In the genomic region with DNA sequence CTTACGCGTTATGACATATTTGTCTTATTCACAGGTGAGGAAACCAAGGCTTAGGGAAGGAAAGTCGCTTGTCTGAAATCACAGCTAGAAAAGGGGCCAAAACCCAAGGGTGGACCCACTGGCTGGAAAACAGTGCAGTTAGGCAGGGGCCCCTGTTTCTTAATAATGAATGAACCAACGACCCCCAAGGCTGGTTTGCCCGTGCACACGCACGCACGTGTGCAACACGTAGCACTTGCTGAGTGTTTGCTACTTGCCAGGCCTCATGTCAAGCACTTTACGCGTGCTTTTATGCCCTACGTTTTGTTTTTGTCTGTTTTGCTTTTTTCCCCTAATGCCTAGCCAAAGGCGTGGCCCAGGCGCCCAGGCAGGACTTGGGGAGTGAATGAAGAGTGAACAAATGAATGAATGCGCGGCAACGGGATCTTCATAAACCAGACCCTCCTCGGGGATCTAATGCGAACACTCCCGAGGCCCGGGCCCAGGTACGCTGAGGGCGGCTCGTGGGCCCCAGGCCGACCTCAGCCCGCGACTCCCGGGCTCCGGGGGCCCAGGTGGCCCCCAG, we compare ENCODE assay signal across 1 cellular context.
A peak's percentile ranks its signal among the peaks of the same experiment; 100 is the strongest.
TF ChIP-seq lines count a peak whose summit lies in the region.

No MANE protein-coding gene starts in this region.

TF ChIP-seq in K562, 482 proteins besides CTCF, POLR2A, EP300 and RAD21 (continued from another document and continues in another):
- TF ChIP-seq, protein P1, sequence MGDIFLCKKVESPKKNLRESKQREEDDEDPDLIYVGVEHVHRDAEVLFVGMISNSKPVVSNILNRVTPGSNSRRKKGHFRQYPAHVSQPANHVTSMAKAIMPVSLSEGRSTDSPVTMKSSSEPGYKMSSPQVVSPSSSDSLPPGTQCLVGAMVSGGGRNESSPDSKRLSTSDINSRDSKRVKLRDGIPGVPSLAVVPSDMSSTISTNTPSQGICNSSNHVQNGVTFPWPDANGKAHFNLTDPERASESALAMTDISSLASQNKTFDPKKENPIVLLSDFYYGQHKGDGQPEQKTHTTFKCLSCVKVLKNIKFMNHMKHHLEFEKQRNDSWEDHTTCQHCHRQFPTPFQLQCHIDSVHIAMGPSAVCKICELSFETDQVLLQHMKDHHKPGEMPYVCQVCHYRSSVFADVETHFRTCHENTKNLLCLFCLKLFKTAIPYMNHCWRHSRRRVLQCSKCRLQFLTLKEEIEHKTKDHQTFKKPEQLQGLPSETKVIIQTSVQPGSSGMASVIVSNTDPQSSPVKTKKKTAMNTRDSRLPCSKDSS (IDR thresholded peaks at IDR 0.05; ENCODE audit: low read depth, partially characterized antibody) = no peak
- TF ChIP-seq TFAM (CRISPR knock-in tag; conservative IDR thresholded peaks at IDR 0.05) (no peak), RBM14 (IDR thresholded peaks at IDR 0.05; ENCODE audit: borderline replicate concordance, insufficient read depth, low read depth, low read length) (no peak), BACH1 (tag; IDR thresholded peaks at IDR 0.05) (no peak), ZNF75A (CRISPR knock-in tag; IDR thresholded peaks at IDR 0.05) (no peak), LEF1 (IDR thresholded peaks at IDR 0.05) (no peak), ZNF224 (CRISPR knock-in tag; IDR thresholded peaks at IDR 0.05) (peak; percentile 79; the same call in 1 of the 2 replicates), ZNF76 (CRISPR knock-in tag; IDR thresholded peaks at IDR 0.05; ENCODE audit: borderline replicate concordance) (no peak), ETV1 (tag; conservative IDR thresholded peaks at IDR 0.05; ENCODE audit: low read depth) (no peak), HNRNPUL1 (IDR thresholded peaks at IDR 0.05; ENCODE audit: low read length) (no peak), KLF6 (CRISPR knock-in tag; IDR thresholded peaks at IDR 0.05; ENCODE audit: borderline replicate concordance) (no peak), PHF21A (IDR thresholded peaks at IDR 0.05; ENCODE audit: borderline replicate concordance, low read depth) (0 out of 2 replicates have a peak, but pooled peaks have one; percentile 53), WHSC1 (IDR thresholded peaks at IDR 0.05; ENCODE audit: low read length) (no peak), ZNF764 (CRISPR knock-in tag; IDR thresholded peaks at IDR 0.05; ENCODE audit: low read depth) (no peak), ZNF695 (CRISPR knock-in tag; IDR thresholded peaks at IDR 0.05) (no peak), SMAD4 (CRISPR knock-in tag; conservative IDR thresholded peaks at IDR 0.05) (0 out of 2 replicates have a peak, but pooled peaks have one; percentile 26), CBX3 (IDR thresholded peaks at IDR 0.05; ENCODE audit: borderline replicate concordance in 1 of 2, low read length in 2 of 2) (0 out of 3 replicates have a peak, but pooled peaks of 1 of the 2 experiments have one; percentile 12), FOXA1 (IDR thresholded peaks at IDR 0.05; ENCODE audit: borderline replicate concordance) (no peak), HDAC3 (IDR thresholded peaks at IDR 0.05; ENCODE audit: borderline replicate concordance, partially characterized antibody) (no peak), ZNF263 (CRISPR knock-in tag; IDR thresholded peaks at IDR 0.05; ENCODE audit: borderline replicate concordance) (peak; percentile 19; the same call in 1 of the 2 replicates), ZNF12 (CRISPR knock-in tag; IDR thresholded peaks at IDR 0.05) (no peak), MTA3 (IDR thresholded peaks at IDR 0.05; ENCODE audit: borderline replicate concordance) (no peak; the same call in 1 of the 2 replicates), KAT7 (CRISPR knock-in tag; IDR thresholded peaks at IDR 0.05; ENCODE audit: borderline replicate concordance) (peak; percentile 78; the same call in 1 of the 2 replicates), STAG1 (CRISPR knock-in tag; IDR thresholded peaks at IDR 0.05; ENCODE audit: borderline replicate concordance) (no peak), CREBBP (IDR thresholded peaks at IDR 0.05; ENCODE audit: low read depth, low read length) (no peak), ZNF408 (CRISPR knock-in tag; IDR thresholded peaks at IDR 0.05; ENCODE audit: low read depth) (no peak), CSDE1 (IDR thresholded peaks at IDR 0.05) (no peak), NFYB (IDR thresholded peaks at IDR 0.05; ENCODE audit: extremely low read depth, insufficient read length) (no peak), NR3C1 (CRISPR knock-in tag; IDR thresholded peaks at IDR 0.05) (no peak)
- TF ChIP-seq, protein P2, sequence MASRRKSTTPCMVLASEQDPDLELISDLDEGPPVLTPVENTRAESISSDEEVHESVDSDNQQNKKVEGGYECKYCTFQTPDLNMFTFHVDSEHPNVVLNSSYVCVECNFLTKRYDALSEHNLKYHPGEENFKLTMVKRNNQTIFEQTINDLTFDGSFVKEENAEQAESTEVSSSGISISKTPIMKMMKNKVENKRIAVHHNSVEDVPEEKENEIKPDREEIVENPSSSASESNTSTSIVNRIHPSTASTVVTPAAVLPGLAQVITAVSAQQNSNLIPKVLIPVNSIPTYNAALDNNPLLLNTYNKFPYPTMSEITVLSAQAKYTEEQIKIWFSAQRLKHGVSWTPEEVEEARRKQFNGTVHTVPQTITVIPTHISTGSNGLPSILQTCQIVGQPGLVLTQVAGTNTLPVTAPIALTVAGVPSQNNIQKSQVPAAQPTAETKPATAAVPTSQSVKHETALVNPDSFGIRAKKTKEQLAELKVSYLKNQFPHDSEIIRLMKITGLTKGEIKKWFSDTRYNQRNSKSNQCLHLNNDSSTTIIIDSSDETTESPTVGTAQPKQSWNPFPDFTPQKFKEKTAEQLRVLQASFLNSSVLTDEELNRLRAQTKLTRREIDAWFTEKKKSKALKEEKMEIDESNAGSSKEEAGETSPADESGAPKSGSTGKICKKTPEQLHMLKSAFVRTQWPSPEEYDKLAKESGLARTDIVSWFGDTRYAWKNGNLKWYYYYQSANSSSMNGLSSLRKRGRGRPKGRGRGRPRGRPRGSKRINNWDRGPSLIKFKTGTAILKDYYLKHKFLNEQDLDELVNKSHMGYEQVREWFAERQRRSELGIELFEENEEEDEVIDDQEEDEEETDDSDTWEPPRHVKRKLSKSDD (conservative IDR thresholded peaks at IDR 0.05; ENCODE audit: low read length) = no peak
- TF ChIP-seq, protein P3, sequence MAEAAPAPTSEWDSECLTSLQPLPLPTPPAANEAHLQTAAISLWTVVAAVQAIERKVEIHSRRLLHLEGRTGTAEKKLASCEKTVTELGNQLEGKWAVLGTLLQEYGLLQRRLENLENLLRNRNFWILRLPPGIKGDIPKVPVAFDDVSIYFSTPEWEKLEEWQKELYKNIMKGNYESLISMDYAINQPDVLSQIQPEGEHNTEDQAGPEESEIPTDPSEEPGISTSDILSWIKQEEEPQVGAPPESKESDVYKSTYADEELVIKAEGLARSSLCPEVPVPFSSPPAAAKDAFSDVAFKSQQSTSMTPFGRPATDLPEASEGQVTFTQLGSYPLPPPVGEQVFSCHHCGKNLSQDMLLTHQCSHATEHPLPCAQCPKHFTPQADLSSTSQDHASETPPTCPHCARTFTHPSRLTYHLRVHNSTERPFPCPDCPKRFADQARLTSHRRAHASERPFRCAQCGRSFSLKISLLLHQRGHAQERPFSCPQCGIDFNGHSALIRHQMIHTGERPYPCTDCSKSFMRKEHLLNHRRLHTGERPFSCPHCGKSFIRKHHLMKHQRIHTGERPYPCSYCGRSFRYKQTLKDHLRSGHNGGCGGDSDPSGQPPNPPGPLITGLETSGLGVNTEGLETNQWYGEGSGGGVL (CRISPR knock-in tag; IDR thresholded peaks at IDR 0.05) = no peak
- TF ChIP-seq, protein P4, sequence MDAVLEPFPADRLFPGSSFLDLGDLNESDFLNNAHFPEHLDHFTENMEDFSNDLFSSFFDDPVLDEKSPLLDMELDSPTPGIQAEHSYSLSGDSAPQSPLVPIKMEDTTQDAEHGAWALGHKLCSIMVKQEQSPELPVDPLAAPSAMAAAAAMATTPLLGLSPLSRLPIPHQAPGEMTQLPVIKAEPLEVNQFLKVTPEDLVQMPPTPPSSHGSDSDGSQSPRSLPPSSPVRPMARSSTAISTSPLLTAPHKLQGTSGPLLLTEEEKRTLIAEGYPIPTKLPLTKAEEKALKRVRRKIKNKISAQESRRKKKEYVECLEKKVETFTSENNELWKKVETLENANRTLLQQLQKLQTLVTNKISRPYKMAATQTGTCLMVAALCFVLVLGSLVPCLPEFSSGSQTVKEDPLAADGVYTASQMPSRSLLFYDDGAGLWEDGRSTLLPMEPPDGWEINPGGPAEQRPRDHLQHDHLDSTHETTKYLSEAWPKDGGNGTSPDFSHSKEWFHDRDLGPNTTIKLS (IDR thresholded peaks at IDR 0.05; ENCODE audit: borderline replicate concordance, low read depth) = no peak
- TF ChIP-seq, protein P5, sequence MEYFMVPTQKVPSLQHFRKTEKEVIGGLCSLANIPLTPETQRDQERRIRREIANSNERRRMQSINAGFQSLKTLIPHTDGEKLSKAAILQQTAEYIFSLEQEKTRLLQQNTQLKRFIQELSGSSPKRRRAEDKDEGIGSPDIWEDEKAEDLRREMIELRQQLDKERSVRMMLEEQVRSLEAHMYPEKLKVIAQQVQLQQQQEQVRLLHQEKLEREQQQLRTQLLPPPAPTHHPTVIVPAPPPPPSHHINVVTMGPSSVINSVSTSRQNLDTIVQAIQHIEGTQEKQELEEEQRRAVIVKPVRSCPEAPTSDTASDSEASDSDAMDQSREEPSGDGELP (CRISPR knock-in tag; IDR thresholded peaks at IDR 0.05; ENCODE audit: borderline replicate concordance) = peak; percentile 34; the same call in 1 of the 2 replicates
- TF ChIP-seq, protein P6, sequence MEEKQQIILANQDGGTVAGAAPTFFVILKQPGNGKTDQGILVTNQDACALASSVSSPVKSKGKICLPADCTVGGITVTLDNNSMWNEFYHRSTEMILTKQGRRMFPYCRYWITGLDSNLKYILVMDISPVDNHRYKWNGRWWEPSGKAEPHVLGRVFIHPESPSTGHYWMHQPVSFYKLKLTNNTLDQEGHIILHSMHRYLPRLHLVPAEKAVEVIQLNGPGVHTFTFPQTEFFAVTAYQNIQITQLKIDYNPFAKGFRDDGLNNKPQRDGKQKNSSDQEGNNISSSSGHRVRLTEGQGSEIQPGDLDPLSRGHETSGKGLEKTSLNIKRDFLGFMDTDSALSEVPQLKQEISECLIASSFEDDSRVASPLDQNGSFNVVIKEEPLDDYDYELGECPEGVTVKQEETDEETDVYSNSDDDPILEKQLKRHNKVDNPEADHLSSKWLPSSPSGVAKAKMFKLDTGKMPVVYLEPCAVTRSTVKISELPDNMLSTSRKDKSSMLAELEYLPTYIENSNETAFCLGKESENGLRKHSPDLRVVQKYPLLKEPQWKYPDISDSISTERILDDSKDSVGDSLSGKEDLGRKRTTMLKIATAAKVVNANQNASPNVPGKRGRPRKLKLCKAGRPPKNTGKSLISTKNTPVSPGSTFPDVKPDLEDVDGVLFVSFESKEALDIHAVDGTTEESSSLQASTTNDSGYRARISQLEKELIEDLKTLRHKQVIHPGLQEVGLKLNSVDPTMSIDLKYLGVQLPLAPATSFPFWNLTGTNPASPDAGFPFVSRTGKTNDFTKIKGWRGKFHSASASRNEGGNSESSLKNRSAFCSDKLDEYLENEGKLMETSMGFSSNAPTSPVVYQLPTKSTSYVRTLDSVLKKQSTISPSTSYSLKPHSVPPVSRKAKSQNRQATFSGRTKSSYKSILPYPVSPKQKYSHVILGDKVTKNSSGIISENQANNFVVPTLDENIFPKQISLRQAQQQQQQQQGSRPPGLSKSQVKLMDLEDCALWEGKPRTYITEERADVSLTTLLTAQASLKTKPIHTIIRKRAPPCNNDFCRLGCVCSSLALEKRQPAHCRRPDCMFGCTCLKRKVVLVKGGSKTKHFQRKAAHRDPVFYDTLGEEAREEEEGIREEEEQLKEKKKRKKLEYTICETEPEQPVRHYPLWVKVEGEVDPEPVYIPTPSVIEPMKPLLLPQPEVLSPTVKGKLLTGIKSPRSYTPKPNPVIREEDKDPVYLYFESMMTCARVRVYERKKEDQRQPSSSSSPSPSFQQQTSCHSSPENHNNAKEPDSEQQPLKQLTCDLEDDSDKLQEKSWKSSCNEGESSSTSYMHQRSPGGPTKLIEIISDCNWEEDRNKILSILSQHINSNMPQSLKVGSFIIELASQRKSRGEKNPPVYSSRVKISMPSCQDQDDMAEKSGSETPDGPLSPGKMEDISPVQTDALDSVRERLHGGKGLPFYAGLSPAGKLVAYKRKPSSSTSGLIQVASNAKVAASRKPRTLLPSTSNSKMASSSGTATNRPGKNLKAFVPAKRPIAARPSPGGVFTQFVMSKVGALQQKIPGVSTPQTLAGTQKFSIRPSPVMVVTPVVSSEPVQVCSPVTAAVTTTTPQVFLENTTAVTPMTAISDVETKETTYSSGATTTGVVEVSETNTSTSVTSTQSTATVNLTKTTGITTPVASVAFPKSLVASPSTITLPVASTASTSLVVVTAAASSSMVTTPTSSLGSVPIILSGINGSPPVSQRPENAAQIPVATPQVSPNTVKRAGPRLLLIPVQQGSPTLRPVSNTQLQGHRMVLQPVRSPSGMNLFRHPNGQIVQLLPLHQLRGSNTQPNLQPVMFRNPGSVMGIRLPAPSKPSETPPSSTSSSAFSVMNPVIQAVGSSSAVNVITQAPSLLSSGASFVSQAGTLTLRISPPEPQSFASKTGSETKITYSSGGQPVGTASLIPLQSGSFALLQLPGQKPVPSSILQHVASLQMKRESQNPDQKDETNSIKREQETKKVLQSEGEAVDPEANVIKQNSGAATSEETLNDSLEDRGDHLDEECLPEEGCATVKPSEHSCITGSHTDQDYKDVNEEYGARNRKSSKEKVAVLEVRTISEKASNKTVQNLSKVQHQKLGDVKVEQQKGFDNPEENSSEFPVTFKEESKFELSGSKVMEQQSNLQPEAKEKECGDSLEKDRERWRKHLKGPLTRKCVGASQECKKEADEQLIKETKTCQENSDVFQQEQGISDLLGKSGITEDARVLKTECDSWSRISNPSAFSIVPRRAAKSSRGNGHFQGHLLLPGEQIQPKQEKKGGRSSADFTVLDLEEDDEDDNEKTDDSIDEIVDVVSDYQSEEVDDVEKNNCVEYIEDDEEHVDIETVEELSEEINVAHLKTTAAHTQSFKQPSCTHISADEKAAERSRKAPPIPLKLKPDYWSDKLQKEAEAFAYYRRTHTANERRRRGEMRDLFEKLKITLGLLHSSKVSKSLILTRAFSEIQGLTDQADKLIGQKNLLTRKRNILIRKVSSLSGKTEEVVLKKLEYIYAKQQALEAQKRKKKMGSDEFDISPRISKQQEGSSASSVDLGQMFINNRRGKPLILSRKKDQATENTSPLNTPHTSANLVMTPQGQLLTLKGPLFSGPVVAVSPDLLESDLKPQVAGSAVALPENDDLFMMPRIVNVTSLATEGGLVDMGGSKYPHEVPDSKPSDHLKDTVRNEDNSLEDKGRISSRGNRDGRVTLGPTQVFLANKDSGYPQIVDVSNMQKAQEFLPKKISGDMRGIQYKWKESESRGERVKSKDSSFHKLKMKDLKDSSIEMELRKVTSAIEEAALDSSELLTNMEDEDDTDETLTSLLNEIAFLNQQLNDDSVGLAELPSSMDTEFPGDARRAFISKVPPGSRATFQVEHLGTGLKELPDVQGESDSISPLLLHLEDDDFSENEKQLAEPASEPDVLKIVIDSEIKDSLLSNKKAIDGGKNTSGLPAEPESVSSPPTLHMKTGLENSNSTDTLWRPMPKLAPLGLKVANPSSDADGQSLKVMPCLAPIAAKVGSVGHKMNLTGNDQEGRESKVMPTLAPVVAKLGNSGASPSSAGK (IDR thresholded peaks at IDR 0.05) = peak; percentile 39; the same call in 1 of the 2 replicates
- TF ChIP-seq, protein P7, sequence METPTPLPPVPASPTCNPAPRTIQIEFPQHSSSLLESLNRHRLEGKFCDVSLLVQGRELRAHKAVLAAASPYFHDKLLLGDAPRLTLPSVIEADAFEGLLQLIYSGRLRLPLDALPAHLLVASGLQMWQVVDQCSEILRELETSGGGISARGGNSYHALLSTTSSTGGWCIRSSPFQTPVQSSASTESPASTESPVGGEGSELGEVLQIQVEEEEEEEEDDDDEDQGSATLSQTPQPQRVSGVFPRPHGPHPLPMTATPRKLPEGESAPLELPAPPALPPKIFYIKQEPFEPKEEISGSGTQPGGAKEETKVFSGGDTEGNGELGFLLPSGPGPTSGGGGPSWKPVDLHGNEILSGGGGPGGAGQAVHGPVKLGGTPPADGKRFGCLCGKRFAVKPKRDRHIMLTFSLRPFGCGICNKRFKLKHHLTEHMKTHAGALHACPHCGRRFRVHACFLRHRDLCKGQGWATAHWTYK (CRISPR knock-in tag; IDR thresholded peaks at IDR 0.05) = no peak
